In the genomic region with DNA sequence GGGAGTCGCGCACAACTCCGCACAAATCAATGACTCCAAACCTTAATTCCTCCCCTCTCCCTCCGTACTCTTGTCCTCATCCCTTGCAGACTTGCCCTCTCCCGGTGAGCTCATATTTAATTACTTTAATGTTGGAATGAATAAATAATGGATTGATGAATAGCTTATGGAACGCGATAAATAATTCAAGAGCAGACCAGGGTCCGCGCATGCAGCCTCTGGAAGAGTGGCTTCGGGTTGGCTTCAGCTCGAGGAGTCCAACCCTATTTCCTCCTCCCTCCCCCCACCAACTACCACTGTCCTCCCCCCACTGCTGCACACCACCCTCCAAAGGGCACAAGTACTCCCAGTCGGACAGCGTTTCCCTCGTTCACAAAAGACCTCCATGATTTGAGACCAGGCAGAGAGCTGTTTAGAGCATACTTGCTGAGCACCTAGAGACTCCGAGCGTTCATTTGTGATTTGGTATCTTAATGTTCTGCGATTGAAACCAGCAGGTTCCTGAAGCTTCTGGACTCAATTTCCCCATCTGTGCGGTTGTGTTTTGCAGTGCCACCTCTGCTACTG, we compare ENCODE assay signal across 1 cellular context.
TF ChIP-seq lines count a peak whose summit lies in the region.

No MANE protein-coding gene starts in this region.

TF ChIP-seq in HEK293, 187 proteins besides CTCF, POLR2A, EP300 and RAD21 (continued from another document):
- no peak for TF ChIP-seq GLI2 (tag by site-specific recombination; IDR thresholded peaks at IDR 0.05; ENCODE audit: borderline replicate concordance, low read depth)
- TF ChIP-seq ZNF610 (tag by site-specific recombination; IDR thresholded peaks at IDR 0.05; ENCODE audit: borderline replicate concordance) = no peak
